ENCODE assay signal across 1 cellular context in genomic region chr6:166366921-166367320, GRCh38.
TF ChIP-seq lines count a peak whose summit lies in the region.

No MANE protein-coding gene starts in this region.

TF ChIP-seq in H1, 55 proteins besides CTCF, POLR2A, EP300 and RAD21:
- TF ChIP-seq TBP (IDR thresholded peaks at IDR 0.05; ENCODE audit: low read depth, low read length) (no peak), EZH2 (IDR thresholded peaks at IDR 0.05; ENCODE audit: low read depth, low read length, severe bottlenecking) (no peak), SP2 (IDR thresholded peaks at IDR 0.05; ENCODE audit: low read length) (no peak), BCL11A (IDR thresholded peaks at IDR 0.05; ENCODE audit: low read depth in 2 of 2, low read length in 2 of 2) (no peak), TCF12 (IDR thresholded peaks at IDR 0.05; ENCODE audit: low read depth, low read length) (no peak), TAF1 (IDR thresholded peaks at IDR 0.05; ENCODE audit: low read depth, low read length) (no peak), CBX5 (IDR thresholded peaks at IDR 0.05; ENCODE audit: low read depth, low read length) (no peak), CHD1 (IDR thresholded peaks at IDR 0.05; ENCODE audit: low read depth, low read length) (no peak), ASH2L (IDR thresholded peaks at IDR 0.05; ENCODE audit: low read length) (no peak), SP1 (IDR thresholded peaks at IDR 0.05; ENCODE audit: low read depth, low read length) (no peak), ATF2 (IDR thresholded peaks at IDR 0.05; ENCODE audit: low read length) (no peak), HDAC6 (IDR thresholded peaks at IDR 0.05; ENCODE audit: low read depth, low read length) (no peak), RXRA (IDR thresholded peaks at IDR 0.05; ENCODE audit: insufficient read depth, low read depth, low read length) (no peak), MAFK (IDR thresholded peaks at IDR 0.05; ENCODE audit: low read depth, low read length) (no peak), RBBP5 (IDR thresholded peaks at IDR 0.05; ENCODE audit: borderline replicate concordance, low read depth, low read length) (no peak), SUZ12 (IDR thresholded peaks at IDR 0.05; ENCODE audit: low read length) (no peak), GABPA (IDR thresholded peaks at IDR 0.05; ENCODE audit: borderline replicate concordance, insufficient read depth, low read length) (no peak)
